Comparison of ENCODE assay signal across 1 cellular context in genomic region chr11:9550209-9550628, GRCh38.
TF ChIP-seq lines count a peak whose summit lies in the region.

No MANE protein-coding gene starts in this region.

TF ChIP-seq in GM23338, 12 proteins besides CTCF, POLR2A, EP300 and RAD21:
- TF ChIP-seq STAT1 (IDR thresholded peaks at IDR 0.05; ENCODE audit: unreplicated experiment) = no peak
- TF ChIP-seq EZH2phosphoT487 (IDR thresholded peaks at IDR 0.05; ENCODE audit: unreplicated experiment) = no peak
